1 cellular context compared by ENCODE assay signal in genomic region chr6:67885081-67886033, GRCh38.
A peak's percentile ranks its signal among the peaks of the same experiment; 100 is the strongest.
TF ChIP-seq lines count a peak whose summit lies in the region.

No MANE protein-coding gene starts in this region.

TF ChIP-seq in K562, 482 proteins besides CTCF, POLR2A, EP300 and RAD21 (continued from another document and continues in another):
- TF ChIP-seq RERE (CRISPR knock-in tag; IDR thresholded peaks at IDR 0.05; ENCODE audit: borderline replicate concordance), result no peak
- no peak for TF ChIP-seq KLF6 (CRISPR knock-in tag; IDR thresholded peaks at IDR 0.05; ENCODE audit: borderline replicate concordance)
- no peak for TF ChIP-seq ZFP36 (IDR thresholded peaks at IDR 0.05; ENCODE audit: low read depth, low read length, partially characterized antibody)
- no peak for TF ChIP-seq YY1 (IDR thresholded peaks at IDR 0.05; ENCODE audit: borderline replicate concordance in 1 of 3, control insufficient read depth in 1 of 3, extremely low read depth in 1 of 3, insufficient read depth in 3 of 3, insufficient read length in 1 of 3, insufficient replicate concordance in 2 of 3, low read depth in 1 of 3, low read length in 2 of 3)
- 0 out of 2 replicates have a peak, but pooled peaks have one; percentile 7 for TF ChIP-seq TCF7 (IDR thresholded peaks at IDR 0.05; ENCODE audit: borderline replicate concordance)
- TF ChIP-seq, protein P1, sequence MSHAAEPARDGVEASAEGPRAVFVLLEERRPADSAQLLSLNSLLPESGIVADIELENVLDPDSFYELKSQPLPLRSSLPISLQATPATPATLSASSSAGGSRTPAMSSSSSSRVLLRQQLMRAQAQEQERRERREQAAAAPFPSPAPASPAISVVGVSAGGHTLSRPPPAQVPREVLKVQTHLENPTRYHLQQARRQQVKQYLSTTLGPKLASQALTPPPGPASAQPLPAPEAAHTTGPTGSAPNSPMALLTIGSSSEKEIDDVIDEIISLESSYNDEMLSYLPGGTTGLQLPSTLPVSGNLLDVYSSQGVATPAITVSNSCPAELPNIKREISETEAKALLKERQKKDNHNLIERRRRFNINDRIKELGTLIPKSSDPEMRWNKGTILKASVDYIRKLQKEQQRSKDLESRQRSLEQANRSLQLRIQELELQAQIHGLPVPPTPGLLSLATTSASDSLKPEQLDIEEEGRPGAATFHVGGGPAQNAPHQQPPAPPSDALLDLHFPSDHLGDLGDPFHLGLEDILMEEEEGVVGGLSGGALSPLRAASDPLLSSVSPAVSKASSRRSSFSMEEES (CRISPR knock-in tag; IDR thresholded peaks at IDR 0.05), result no peak
- TF ChIP-seq ZNF507 (tag; conservative IDR thresholded peaks at IDR 0.05), result no peak
- no peak for TF ChIP-seq ZNF668 (CRISPR knock-in tag; IDR thresholded peaks at IDR 0.05)
- no peak for TF ChIP-seq ZNF449 (CRISPR knock-in tag; IDR thresholded peaks at IDR 0.05)
- TF ChIP-seq ZNF644 (tag; IDR thresholded peaks at IDR 0.05; ENCODE audit: low read depth), result 0 out of 2 replicates have a peak, but pooled peaks have one; percentile 15
- TF ChIP-seq HOMEZ (CRISPR knock-in tag; IDR thresholded peaks at IDR 0.05), result no peak
- peak; percentile 57; the same call in 1 of the 2 replicates for TF ChIP-seq RBFOX2 (IDR thresholded peaks at IDR 0.05; ENCODE audit: low read depth, low read length)
- TF ChIP-seq NELFE (IDR thresholded peaks at IDR 0.05; ENCODE audit: insufficient read depth, insufficient read length), result no peak
- 0 out of 2 replicates have a peak, but pooled peaks have one; percentile 54 for TF ChIP-seq LARP7 (IDR thresholded peaks at IDR 0.05)
- TF ChIP-seq CBFA2T3 (IDR thresholded peaks at IDR 0.05), result no peak
- TF ChIP-seq ZBTB17 (CRISPR knock-in tag; IDR thresholded peaks at IDR 0.05), result no peak; the same call in 1 of the 2 replicates
- no peak for TF ChIP-seq TRIM28 (IDR thresholded peaks at IDR 0.05)
- TF ChIP-seq RHOXF2B (CRISPR knock-in tag; conservative IDR thresholded peaks at IDR 0.05), result no peak
- no peak for TF ChIP-seq HDGF (IDR thresholded peaks at IDR 0.05)
- no peak for TF ChIP-seq BCL6 (CRISPR knock-in tag; IDR thresholded peaks at IDR 0.05)
- TF ChIP-seq ZNF280A (IDR thresholded peaks at IDR 0.05; ENCODE audit: low read depth, partially characterized antibody), result no peak
- TF ChIP-seq GABPA (tag; conservative IDR thresholded peaks at IDR 0.05; ENCODE audit: low read depth), result 0 out of 2 replicates have a peak, but pooled peaks have one; percentile 16
- TF ChIP-seq JUNB (CRISPR knock-in tag; conservative IDR thresholded peaks at IDR 0.05), result no peak
- TF ChIP-seq BRD9 (IDR thresholded peaks at IDR 0.05; ENCODE audit: low read depth, partially characterized antibody), result peak; percentile 13
- TF ChIP-seq ZNF511 (CRISPR knock-in tag; IDR thresholded peaks at IDR 0.05), result no peak
- no peak for TF ChIP-seq HNRNPL (IDR thresholded peaks at IDR 0.05; ENCODE audit: low read depth, low read length)
- peak in 1 of 2 experiments; percentile 22; a peak in 1 of 4 replicates for TF ChIP-seq MAZ (CRISPR knock-in tag; conservative IDR thresholded peaks at IDR 0.05 in 1 of 2, IDR thresholded peaks at IDR 0.05 in 1 of 2)
- TF ChIP-seq PHB (CRISPR knock-in tag; IDR thresholded peaks at IDR 0.05), result 0 out of 2 replicates have a peak, but pooled peaks have one; percentile 11
- TF ChIP-seq, protein P2, sequence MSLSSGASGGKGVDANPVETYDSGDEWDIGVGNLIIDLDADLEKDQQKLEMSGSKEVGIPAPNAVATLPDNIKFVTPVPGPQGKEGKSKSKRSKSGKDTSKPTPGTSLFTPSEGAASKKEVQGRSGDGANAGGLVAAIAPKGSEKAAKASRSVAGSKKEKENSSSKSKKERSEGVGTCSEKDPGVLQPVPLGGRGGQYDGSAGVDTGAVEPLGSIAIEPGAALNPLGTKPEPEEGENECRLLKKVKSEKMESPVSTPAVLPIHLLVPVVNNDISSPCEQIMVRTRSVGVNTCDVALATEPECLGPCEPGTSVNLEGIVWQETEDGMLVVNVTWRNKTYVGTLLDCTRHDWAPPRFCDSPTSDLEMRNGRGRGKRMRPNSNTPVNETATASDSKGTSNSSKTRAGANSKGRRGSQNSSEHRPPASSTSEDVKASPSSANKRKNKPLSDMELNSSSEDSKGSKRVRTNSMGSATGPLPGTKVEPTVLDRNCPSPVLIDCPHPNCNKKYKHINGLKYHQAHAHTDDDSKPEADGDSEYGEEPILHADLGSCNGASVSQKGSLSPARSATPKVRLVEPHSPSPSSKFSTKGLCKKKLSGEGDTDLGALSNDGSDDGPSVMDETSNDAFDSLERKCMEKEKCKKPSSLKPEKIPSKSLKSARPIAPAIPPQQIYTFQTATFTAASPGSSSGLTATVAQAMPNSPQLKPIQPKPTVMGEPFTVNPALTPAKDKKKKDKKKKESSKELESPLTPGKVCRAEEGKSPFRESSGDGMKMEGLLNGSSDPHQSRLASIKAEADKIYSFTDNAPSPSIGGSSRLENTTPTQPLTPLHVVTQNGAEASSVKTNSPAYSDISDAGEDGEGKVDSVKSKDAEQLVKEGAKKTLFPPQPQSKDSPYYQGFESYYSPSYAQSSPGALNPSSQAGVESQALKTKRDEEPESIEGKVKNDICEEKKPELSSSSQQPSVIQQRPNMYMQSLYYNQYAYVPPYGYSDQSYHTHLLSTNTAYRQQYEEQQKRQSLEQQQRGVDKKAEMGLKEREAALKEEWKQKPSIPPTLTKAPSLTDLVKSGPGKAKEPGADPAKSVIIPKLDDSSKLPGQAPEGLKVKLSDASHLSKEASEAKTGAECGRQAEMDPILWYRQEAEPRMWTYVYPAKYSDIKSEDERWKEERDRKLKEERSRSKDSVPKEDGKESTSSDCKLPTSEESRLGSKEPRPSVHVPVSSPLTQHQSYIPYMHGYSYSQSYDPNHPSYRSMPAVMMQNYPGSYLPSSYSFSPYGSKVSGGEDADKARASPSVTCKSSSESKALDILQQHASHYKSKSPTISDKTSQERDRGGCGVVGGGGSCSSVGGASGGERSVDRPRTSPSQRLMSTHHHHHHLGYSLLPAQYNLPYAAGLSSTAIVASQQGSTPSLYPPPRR (CRISPR knock-in tag; IDR thresholded peaks at IDR 0.05; ENCODE audit: borderline replicate concordance), result no peak
- TF ChIP-seq BRD4 (IDR thresholded peaks at IDR 0.05), result no peak; the same call in none of the 2 replicates
- no peak for TF ChIP-seq PURB (CRISPR knock-in tag; IDR thresholded peaks at IDR 0.05; ENCODE audit: low read depth)
- TF ChIP-seq ZBTB26 (CRISPR knock-in tag; IDR thresholded peaks at IDR 0.05), result peak; percentile 4; the same call in 1 of the 2 replicates
- peak; percentile 29; the same call in 1 of the 2 replicates for TF ChIP-seq ZC3H4 (CRISPR knock-in tag; IDR thresholded peaks at IDR 0.05; ENCODE audit: borderline replicate concordance)
- TF ChIP-seq TAF9B (IDR thresholded peaks at IDR 0.05; ENCODE audit: partially characterized antibody), result peak; percentile 22
- no peak for TF ChIP-seq ZNF695 (CRISPR knock-in tag; IDR thresholded peaks at IDR 0.05)
- TF ChIP-seq KDM5B (IDR thresholded peaks at IDR 0.05; ENCODE audit: insufficient replicate concordance, low read depth, low read length), result no peak
- no peak for TF ChIP-seq MEIS2 (IDR thresholded peaks at IDR 0.05; ENCODE audit: partially characterized antibody)
- peak; percentile 43; the same call in 1 of the 2 replicates for TF ChIP-seq ZFX (CRISPR knock-in tag; IDR thresholded peaks at IDR 0.05)
- TF ChIP-seq THAP7 (CRISPR knock-in tag; IDR thresholded peaks at IDR 0.05), result no peak; the same call in 1 of the 2 replicates
- no peak for TF ChIP-seq TAL1 (IDR thresholded peaks at IDR 0.05)
- TF ChIP-seq HNRNPK (IDR thresholded peaks at IDR 0.05; ENCODE audit: low read depth, low read length, poor library complexity, severe bottlenecking), result no peak
- no peak for TF ChIP-seq MAFG (tag; conservative IDR thresholded peaks at IDR 0.05)
- no peak for TF ChIP-seq MXI1 (IDR thresholded peaks at IDR 0.05; ENCODE audit: low read depth, low read length)
- no peak for TF ChIP-seq ZNF778 (CRISPR knock-in tag; IDR thresholded peaks at IDR 0.05)
- no peak for TF ChIP-seq ZNF232 (CRISPR knock-in tag; IDR thresholded peaks at IDR 0.05)
- 0 out of 2 replicates have a peak, but pooled peaks have one; percentile 72 for TF ChIP-seq HMG20B (CRISPR knock-in tag; IDR thresholded peaks at IDR 0.05)
- TF ChIP-seq ZSCAN32 (CRISPR knock-in tag; IDR thresholded peaks at IDR 0.05), result peak; percentile 20; the same call in 1 of the 2 replicates
